ENCODE assay signal across 19 cellular contexts in genomic region chr15:53880353-53880752, GRCh38.
"Had no signal": no experiment of that assay in that cellular context is flagged by ENCODE, and none has a peak within 500 bp of the region (broad histone marks: within the 10 kb centered on the region; RNA-seq: fewer than 3 reads in every experiment).

No MANE protein-coding gene starts in this region.

- DNase-seq: activated CD4-positive, alpha-beta memory T cell treated with anti-CD3 and anti-CD28 coated beads, Interleukin-2, amount 10 ng/mL, durations not matched to agents 7 days and 5 days; activated CD4-positive, alpha-beta T cell treated with anti-CD3 and anti-CD28 coated beads for 48 hours; activated CD4-positive, CD25-positive, alpha-beta regulatory T cell; activated CD8-positive, alpha-beta memory T cell treated with anti-CD3 and anti-CD28 coated beads, Interleukin-2, amount 10 ng/mL, durations not matched to agents 7 days and 5 days; amniotic stem cell; hippocampal formation; left cardiac atrium; lower lobe of right lung; occipital lobe; stimulated activated CD4-positive, alpha-beta T cell treated with anti-CD3 and anti-CD28 coated beads, Interleukin-15, amount 100 ng/mL, for 24 hours; stimulated activated CD4-positive, alpha-beta T cell treated with anti-CD3 and anti-CD28 coated beads, Interleukin-2, amount 100 ng/mL, for 48 hours; stimulated activated naive CD8-positive, alpha-beta T cell treated with anti-CD3 and anti-CD28 coated beads, Interleukin-15, amount 100 ng/mL, for 72 hours had no signal

- ATAC-seq: activated CD8-positive, alpha-beta memory T cell treated with anti-CD3 and anti-CD28 coated beads, Interleukin-2, amount 10 ng/mL, durations not matched to agents 7 days and 5 days; left cardiac atrium; lower lobe of right lung; natural killer cell treated with Interleukin-12 subunit alpha and Interleukin-12 subunit beta and Interleukin-15 and Interleukin-18, amount 100 ng/mL, for 72 hours; stimulated activated naive CD8-positive, alpha-beta T cell treated with anti-CD3 and anti-CD28 coated beads, Interleukin-15, amount 100 ng/mL, for 72 hours had no signal

- H3K4me3 ChIP-seq: cardiac muscle cell, lower lobe of right lung, skin epidermis, suprapubic skin had no signal

- H3K36me3 Mint-ChIP-seq: activated CD8-positive, alpha-beta memory T cell treated with anti-CD3 and anti-CD28 coated beads, Interleukin-2, amount 10 ng/mL, durations not matched to agents 7 days and 5 days; activated naive CD8-positive, alpha-beta T cell; natural killer cell treated with Interleukin-12 subunit alpha and Interleukin-12 subunit beta and Interleukin-15 and Interleukin-18, amount 100 ng/mL, for 72 hours; type B pancreatic cell had no signal

- H3K27me3 Mint-ChIP-seq: activated CD4-positive, alpha-beta memory T cell treated with anti-CD3 and anti-CD28 coated beads, Interleukin-2, amount 10 ng/mL, durations not matched to agents 7 days and 5 days; activated CD8-positive, alpha-beta memory T cell treated with anti-CD3 and anti-CD28 coated beads, Interleukin-2, amount 10 ng/mL, durations not matched to agents 7 days and 5 days; activated naive CD8-positive, alpha-beta T cell; natural killer cell treated with Interleukin-12 subunit alpha and Interleukin-12 subunit beta and Interleukin-15 and Interleukin-18, amount 100 ng/mL, for 72 hours; type B pancreatic cell had no signal

- H3K27me3 ChIP-seq: cardiac muscle cell, suprapubic skin had no signal

- H3K4me1 Mint-ChIP-seq: activated CD4-positive, alpha-beta memory T cell treated with anti-CD3 and anti-CD28 coated beads, Interleukin-2, amount 10 ng/mL, durations not matched to agents 7 days and 5 days; activated CD8-positive, alpha-beta memory T cell treated with anti-CD3 and anti-CD28 coated beads, Interleukin-2, amount 10 ng/mL, durations not matched to agents 7 days and 5 days; stimulated activated naive CD8-positive, alpha-beta T cell treated with anti-CD3 and anti-CD28 coated beads, Interleukin-15, amount 100 ng/mL, for 72 hours had no signal

- H3K27ac ChIP-seq: cardiac muscle cell, lower lobe of right lung, skin epidermis, suprapubic skin had no signal

- H3K4me3 Mint-ChIP-seq: activated CD4-positive, alpha-beta memory T cell treated with anti-CD3 and anti-CD28 coated beads, Interleukin-2, amount 10 ng/mL, durations not matched to agents 7 days and 5 days; activated CD8-positive, alpha-beta memory T cell treated with anti-CD3 and anti-CD28 coated beads, Interleukin-2, amount 10 ng/mL, durations not matched to agents 7 days and 5 days; activated naive CD8-positive, alpha-beta T cell; natural killer cell treated with Interleukin-12 subunit alpha and Interleukin-12 subunit beta and Interleukin-15 and Interleukin-18, amount 100 ng/mL, for 72 hours; stimulated activated naive CD8-positive, alpha-beta T cell treated with anti-CD3 and anti-CD28 coated beads, Interleukin-15, amount 100 ng/mL, for 72 hours; type B pancreatic cell had no signal

- H3K36me3 ChIP-seq: cardiac muscle cell, lower lobe of right lung, suprapubic skin had no signal

- H3K4me1 ChIP-seq: lower lobe of right lung, suprapubic skin had no signal

- H3K27ac Mint-ChIP-seq: activated CD4-positive, alpha-beta memory T cell treated with anti-CD3 and anti-CD28 coated beads, Interleukin-2, amount 10 ng/mL, durations not matched to agents 7 days and 5 days; activated CD8-positive, alpha-beta memory T cell treated with anti-CD3 and anti-CD28 coated beads, Interleukin-2, amount 10 ng/mL, durations not matched to agents 7 days and 5 days; activated naive CD8-positive, alpha-beta T cell; natural killer cell treated with Interleukin-12 subunit alpha and Interleukin-12 subunit beta and Interleukin-15 and Interleukin-18, amount 100 ng/mL, for 72 hours; stimulated activated naive CD8-positive, alpha-beta T cell treated with anti-CD3 and anti-CD28 coated beads, Interleukin-15, amount 100 ng/mL, for 72 hours; type B pancreatic cell had no signal

- H3K9me3 Mint-ChIP-seq: activated CD4-positive, alpha-beta memory T cell treated with anti-CD3 and anti-CD28 coated beads, Interleukin-2, amount 10 ng/mL, durations not matched to agents 7 days and 5 days; type B pancreatic cell had no signal

- FAIRE-seq: islet of Langerhans had no signal

- H3K9me3 ChIP-seq: lower lobe of right lung, suprapubic skin had no signal
